ENCODE assay signal across 18 cellular contexts in genomic region chr5:14178091-14178490, GRCh38. TPM values are rescaled to one million over a fixed set of nuclear protein-coding genes. Genes with fewer than 3 reads are reported as not detected.
A peak's percentile ranks its signal among the peaks of the same experiment; 100 is the strongest.
DNase-seq lines count a peak whose midpoint lies in the region; ATAC-seq, FAIRE-seq and TF ChIP-seq lines count a peak whose summit lies in the region.
"Had no signal": no experiment of that assay in that cellular context is flagged by ENCODE, and none has a peak within 500 bp of the region (broad histone marks: within the 10 kb centered on the region; RNA-seq: fewer than 3 reads in every experiment).

No MANE protein-coding gene starts in this region.

- H3K27me3 ChIP-seq in skeletal muscle satellite cell (ENCODE audit: control insufficient read depth, insufficient read depth, low read length), result no peaks in the 10 kb centered on the region
- H3K27me3 ChIP-seq: esophagus squamous epithelium, heart right ventricle, ovary had no signal

- DNase-seq in RCC 7860 (ENCODE audit: low spot score), result no peak
- no peak for DNase-seq in epithelial cell of prostate (ENCODE audit: low read depth, low spot score)
- no peak for DNase-seq in activated CD4-positive, alpha-beta T cell treated with anti-CD3 and anti-CD28 coated beads, Interleukin-2, amount 10 ng/mL, durations not matched to agents 24 days and 14 days
- DNase-seq in pons (ENCODE audit: low spot score), result no peak
- DNase-seq: activated CD8-positive, alpha-beta memory T cell treated with anti-CD3 and anti-CD28 coated beads, Interleukin-2, amount 50 U/mL, for 4 hours; activated naive CD4-positive, alpha-beta T cell; esophagus squamous epithelium; heart right ventricle; NCI-H187; NCI-H510A treated with DMSO at 0.1 percent for 48 hours; ovary; stimulated activated naive CD8-positive, alpha-beta T cell treated with anti-CD3 and anti-CD28 coated beads, Interleukin-15, amount 100 ng/mL, for 72 hours had no signal

- H3K27ac Mint-ChIP-seq in activated CD4-positive, alpha-beta T cell treated with anti-CD3 and anti-CD28 coated beads, Interleukin-2, amount 10 ng/mL, durations not matched to agents 24 days and 14 days, result no peak overlapping the region
- H3K27ac Mint-ChIP-seq: stimulated activated naive CD8-positive, alpha-beta T cell treated with anti-CD3 and anti-CD28 coated beads, Interleukin-15, amount 100 ng/mL, for 72 hours; T-helper 1 cell treated with Interleukin-12 subunit alpha and Interleukin-12 subunit beta and Interleukin-4 antibody, amounts not matched to agents 30 μg/mL and 1 μg/mL, for 36 hours had no signal

- H3K9ac ChIP-seq in skeletal muscle satellite cell (ENCODE audit: low read depth, low read length), result peak overlapping the region; percentile 25

- H3K4me3 ChIP-seq in HEK293 (ENCODE audit: low read depth, low read length), result no peak overlapping the region
- peak overlapping the region; percentile 35 for H3K4me3 ChIP-seq in skeletal muscle satellite cell (ENCODE audit: low read length)
- H3K4me3 ChIP-seq: esophagus squamous epithelium, heart right ventricle, ovary had no signal

- H3K4me1 ChIP-seq in HEK293 (ENCODE audit: control insufficient read depth, insufficient read depth, low read length) (peaks cover 61% of the 10 kb centered on the region), skeletal muscle satellite cell (ENCODE audit: control insufficient read depth, insufficient read depth, low read length) (peaks cover 74% of the 10 kb centered on the region)

- TF ChIP-seq CTCF in HEK293 (tag by site-specific recombination; IDR thresholded peaks at IDR 0.05), result no peak

- ATAC-seq in GM18868 (IDR thresholded peaks at IDR 0.05; ENCODE audit: unreplicated experiment) (no peak), GM18873 (IDR thresholded peaks at IDR 0.05; ENCODE audit: low FRiP score, unreplicated experiment) (no peak)
- ATAC-seq: activated CD4-positive, CD25-positive, alpha-beta regulatory T cell treated with anti-CD3 and anti-CD28 coated beads, Interleukin-2, amount 50 U/mL, for 24 hours; stimulated activated naive CD8-positive, alpha-beta T cell treated with anti-CD3 and anti-CD28 coated beads, Interleukin-15, amount 100 ng/mL, for 72 hours had no signal

- H3K27ac ChIP-seq in HEK293 (ENCODE audit: extremely low read depth, low read depth, low read length) (peak overlapping the region; percentile 2; the same call in 1 of the 2 replicates), epithelial cell of prostate (peak overlapping the region; percentile 93)
- H3K27ac ChIP-seq: ovary had no signal

- H3K36me3 Mint-ChIP-seq in activated CD4-positive, alpha-beta T cell treated with anti-CD3 and anti-CD28 coated beads, Interleukin-2, amount 10 ng/mL, durations not matched to agents 24 days and 14 days (ENCODE audit: low read depth), result no peaks in the 10 kb centered on the region

- peaks cover 5% of the 10 kb centered on the region for H3K27me3 Mint-ChIP-seq in activated CD4-positive, alpha-beta T cell treated with anti-CD3 and anti-CD28 coated beads, Interleukin-2, amount 10 ng/mL, durations not matched to agents 24 days and 14 days

- H3K4me1 Mint-ChIP-seq in activated CD4-positive, alpha-beta T cell treated with anti-CD3 and anti-CD28 coated beads, Interleukin-2, amount 10 ng/mL, durations not matched to agents 24 days and 14 days, result no peaks in the 10 kb centered on the region

- H3K36me3 ChIP-seq in HEK293 (ENCODE audit: control insufficient read depth in 2 of 2, insufficient read depth in 1 of 2, low read length in 2 of 2), result no peaks in the 10 kb centered on the region
- H3K36me3 ChIP-seq in skeletal muscle satellite cell (ENCODE audit: insufficient read depth, low read length), result peaks cover 3% of the 10 kb centered on the region
- H3K36me3 ChIP-seq: esophagus squamous epithelium, heart right ventricle, ovary had no signal

- POLR2A ChIA-PET in HEK293 (lab: Yijun Ruan, JAX), result no interaction called here

- intact Hi-C loops in activated CD4-positive, alpha-beta T cell treated with anti-CD3 and anti-CD28 coated beads, Interleukin-2, amount 10 ng/mL, durations not matched to agents 24 days and 14 days (cut with micrococcal nuclease), result no loop called here

- H3K4me2 ChIP-seq in skeletal muscle satellite cell (ENCODE audit: low read length), result peak overlapping the region; percentile 65

- no peaks in the 10 kb centered on the region for H3K9me3 Mint-ChIP-seq in activated CD4-positive, alpha-beta T cell treated with anti-CD3 and anti-CD28 coated beads, Interleukin-2, amount 10 ng/mL, durations not matched to agents 24 days and 14 days
- H3K9me3 Mint-ChIP-seq: stimulated activated naive CD8-positive, alpha-beta T cell treated with anti-CD3 and anti-CD28 coated beads, Interleukin-15, amount 100 ng/mL, for 72 hours; T-helper 1 cell treated with Interleukin-12 subunit alpha and Interleukin-12 subunit beta and Interleukin-4 antibody, amounts not matched to agents 30 μg/mL and 1 μg/mL, for 36 hours had no signal

- FAIRE-seq in RCC 7860 (lab: Jason Lieb, UNC), result peak; percentile 46

- H3K4me3 Mint-ChIP-seq in activated CD4-positive, alpha-beta T cell treated with anti-CD3 and anti-CD28 coated beads, Interleukin-2, amount 10 ng/mL, durations not matched to agents 24 days and 14 days, result no peak overlapping the region
- H3K4me3 Mint-ChIP-seq: stimulated activated naive CD8-positive, alpha-beta T cell treated with anti-CD3 and anti-CD28 coated beads, Interleukin-15, amount 100 ng/mL, for 72 hours; T-helper 1 cell treated with Interleukin-12 subunit alpha and Interleukin-12 subunit beta and Interleukin-4 antibody, amounts not matched to agents 30 μg/mL and 1 μg/mL, for 36 hours had no signal

- CTCF ChIA-PET in HEK293 (lab: Yijun Ruan, JAX), result interaction anchor here (2.3 kb wide), 1 partner anchor 92 kb away, joined by 6 read pairs; no protein-coding TSS in a partner anchor

- H3K9me3 ChIP-seq in HEK293 (ENCODE audit: control insufficient read depth, insufficient read depth, low read depth, low read length) (no peaks in the 10 kb centered on the region), skeletal muscle satellite cell (replicated peaks; ENCODE audit: low read length) (no peaks in the 10 kb centered on the region)
- H3K9me3 ChIP-seq: esophagus squamous epithelium, heart right ventricle, ovary had no signal

TF ChIP-seq in HEK293, 187 proteins besides CTCF, POLR2A, EP300 and RAD21:
- no peak for TF ChIP-seq ZNF26 (tag by site-specific recombination; IDR thresholded peaks at IDR 0.05)
- peak; percentile 49; the same call in 1 of the 2 replicates for TF ChIP-seq PRDM6 (tag by site-specific recombination; IDR thresholded peaks at IDR 0.05)
- no peak for TF ChIP-seq ZNF202 (tag by site-specific recombination; IDR thresholded peaks at IDR 0.05; ENCODE audit: borderline replicate concordance)
- TF ChIP-seq ZSCAN16 (tag by site-specific recombination; IDR thresholded peaks at IDR 0.05), result no peak
- no peak for TF ChIP-seq ZBTB20 (tag by site-specific recombination; IDR thresholded peaks at IDR 0.05)
- no peak for TF ChIP-seq ZSCAN30 (tag by site-specific recombination; IDR thresholded peaks at IDR 0.05)
- TF ChIP-seq ZNF561 (tag by site-specific recombination; IDR thresholded peaks at IDR 0.05; ENCODE audit: borderline replicate concordance), result 0 out of 2 replicates have a peak, but pooled peaks have one; percentile 12
- peak; percentile 62 for TF ChIP-seq ZNF600 (tag by site-specific recombination; IDR thresholded peaks at IDR 0.05)
- no peak for TF ChIP-seq ZNF138 (tag by site-specific recombination; IDR thresholded peaks at IDR 0.05; ENCODE audit: borderline replicate concordance)
- TF ChIP-seq MZF1 (tag by site-specific recombination; IDR thresholded peaks at IDR 0.05; ENCODE audit: borderline replicate concordance), result no peak

RNA-seq across cellular contexts. Expression of gene TRIO, which starts 34.9 kb away (rescaled TPM):
- total RNA-seq in skeletal muscle satellite cell (2012; rRNA removed), result 692 and 744 TPM in 2 replicates
- total RNA-seq in activated CD4-positive, alpha-beta T cell treated with anti-CD3 and anti-CD28 coated beads, Interleukin-2, amount 10 ng/mL, durations not matched to agents 24 days and 14 days, result 8.7 and 14.0 TPM in 2 replicates
